Comparison of ENCODE assay signal across 18 cellular contexts in the genomic region with DNA sequence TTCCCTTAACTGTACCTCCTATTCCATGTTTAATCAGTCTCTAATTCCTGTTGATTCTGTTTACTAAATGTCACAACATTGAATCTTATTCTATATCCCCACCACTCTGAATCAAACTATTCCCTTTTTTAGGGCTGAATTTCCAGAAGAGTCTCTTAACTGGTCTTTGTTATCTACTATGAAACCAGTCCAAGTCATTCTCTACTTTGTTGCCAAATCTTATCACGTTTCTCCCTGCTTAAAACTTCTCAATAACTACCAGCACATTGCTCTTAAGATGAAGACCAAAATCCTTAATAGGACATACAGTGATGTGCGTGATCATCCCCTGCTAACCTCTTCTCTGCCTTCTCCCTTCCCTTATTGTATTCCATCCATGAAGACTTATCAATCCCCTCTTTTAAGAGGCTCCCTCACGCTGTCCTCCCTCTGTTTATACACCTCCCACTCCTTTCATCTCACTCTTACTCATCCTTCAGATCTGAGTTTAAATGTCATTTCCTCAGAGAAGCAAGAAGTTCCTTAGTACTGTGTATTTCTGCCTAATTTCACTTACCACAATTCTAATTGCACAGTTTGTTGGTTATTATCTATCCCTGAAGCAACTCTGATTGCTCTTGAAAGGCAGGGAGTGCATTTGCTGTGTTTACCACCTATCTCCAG.
DNase-seq lines count a peak whose midpoint lies in the region; ATAC-seq and TF ChIP-seq lines count a peak whose summit lies in the region.
"Had no signal": no experiment of that assay in that cellular context is flagged by ENCODE, and none has a peak within 500 bp of the region (broad histone marks: within the 10 kb centered on the region; RNA-seq: fewer than 3 reads in every experiment).

No MANE protein-coding gene starts in this region.

- ATAC-seq in activated CD4-positive, CD25-positive, alpha-beta regulatory T cell treated with anti-CD3 and anti-CD28 coated beads, Interleukin-2, amount 50 U/mL, for 24 hours: peak; percentile 46 to 65
- ATAC-seq in omental fat pad (ENCODE audit: low FRiP score): peak; percentile 62
- ATAC-seq in HG02763 (IDR thresholded peaks at IDR 0.05; ENCODE audit: unreplicated experiment): no peak
- ATAC-seq: foreskin keratinocyte; naive thymus-derived CD8-positive, alpha-beta T cell; right lobe of liver had no signal

- DNase-seq in activated CD4-positive, CD25-positive, alpha-beta regulatory T cell (lab: John Stamatoyannopoulos, UW): no peak
- peak; percentile 7 for DNase-seq in GM20000 (ENCODE audit: low spot score)
- DNase-seq in NCI-H226: peak; percentile 4
- no peak for DNase-seq in omental fat pad (ENCODE audit: low spot score)
- no peak for DNase-seq in stimulated activated CD4-positive, alpha-beta T cell treated with anti-CD3 and anti-CD28 coated beads, Interleukin-4, amount 100 ng/mL, for 1 hour
- no peak for DNase-seq in germinal center (ENCODE audit: low spot score)
- DNase-seq: 8988T; activated CD4-positive, CD25-positive, alpha-beta regulatory T cell treated with anti-CD3 and anti-CD28 coated beads, Interleukin-2, amount 50 U/mL, for 72 hours; activated effector memory CD4-positive, alpha-beta T cell treated with anti-CD3 and anti-CD28 coated beads, Interleukin-2, amount 50 U/mL, for 16 hours; effector CD8-positive, alpha-beta T cell; foreskin keratinocyte; naive thymus-derived CD8-positive, alpha-beta T cell; NCI-H2029; NCI-H774; right lobe of liver; stimulated activated naive CD4-positive, alpha-beta T cell treated with Interleukin-2 at 50 U/mL for 16 hours had no signal

- TF ChIP-seq CTCF in GM20000 (IDR thresholded peaks at IDR 0.05; ENCODE audit: extremely low read depth, missing control alignments) (no peak), omental fat pad (IDR thresholded peaks at IDR 0.05) (no peak)

Comparison
In these comparisons a context has a peak if more than half of its experiments do, and no peak if none do; other contexts are left out.
1. DNase-seq: peak in GM20000 (single experiment) and NCI-H226 (single experiment); none in activated CD4-positive, CD25-positive, alpha-beta regulatory T cell (0 of 4), omental fat pad (single experiment), stimulated activated CD4-positive, alpha-beta T cell treated with anti-CD3 and anti-CD28 coated beads, Interleukin-4, amount 100 ng/mL, for 1 hour (single experiment) and germinal center (single experiment).